In the genomic region with DNA sequence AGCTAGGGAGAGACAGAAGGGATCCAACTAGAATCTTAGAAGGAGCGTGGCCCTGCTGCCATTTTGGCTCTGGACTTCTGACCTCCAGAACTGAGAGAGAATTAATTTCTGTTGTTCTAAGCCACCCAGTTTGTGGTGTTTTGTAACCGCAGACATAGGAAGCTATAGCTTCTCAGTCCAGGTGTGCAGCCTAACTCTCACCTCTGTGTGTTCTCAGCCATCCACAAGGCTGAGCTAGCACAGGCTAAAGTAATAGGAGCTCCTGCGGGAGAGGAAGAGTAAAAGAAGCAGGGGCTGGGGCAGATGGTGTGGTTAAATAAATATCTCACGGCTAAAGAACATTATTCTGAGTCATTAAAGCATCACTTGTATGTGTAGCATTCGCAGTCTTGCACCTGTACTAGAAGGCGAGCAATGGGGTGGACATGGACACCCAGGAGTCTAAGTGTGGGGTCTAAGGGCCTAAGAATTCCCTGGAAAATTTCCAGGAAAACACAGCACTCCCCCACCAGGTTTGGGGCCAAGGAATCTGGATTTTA, we compare ENCODE assay signal across 15 cellular contexts.
"Had no signal": no experiment of that assay in that cellular context is flagged by ENCODE, and none has a peak within 500 bp of the region (broad histone marks: within the 10 kb centered on the region; RNA-seq: fewer than 3 reads in every experiment).

No MANE protein-coding gene starts in this region.

- H3K4me3 Mint-ChIP-seq: activated CD4-positive, alpha-beta T cell treated with anti-CD3 and anti-CD28 coated beads, Interleukin-2, amount 10 ng/mL, durations not matched to agents 7 days and 5 days; activated T-helper 1 cell treated with anti-CD3 and anti-CD28 coated beads, Interleukin-12 subunit alpha, Interleukin-12 subunit beta, Interleukin-2, Interleukin-4 antibody, amounts not matched to agents 30 ng/mL and 10 ng/mL and 1 ng/mL, durations not matched to agents 14 hours and 24 hours and 36 hours; dendritic cell treated with granulocyte-macrophage colony-stimulating factor and Interleukin-4, amounts not matched to agents 40 ng/mL and 50 ng/mL, for 4 days; stimulated activated naive CD8-positive, alpha-beta T cell treated with anti-CD3 and anti-CD28 coated beads, Interleukin-15, Interleukin-2, amounts not matched to agents 100 ng/mL and 50 ng/mL, for 24 hours; type B pancreatic cell had no signal

- H3K27ac Mint-ChIP-seq: activated CD4-positive, alpha-beta T cell treated with anti-CD3 and anti-CD28 coated beads, Interleukin-2, amount 10 ng/mL, durations not matched to agents 7 days and 5 days; activated T-helper 1 cell treated with anti-CD3 and anti-CD28 coated beads, Interleukin-12 subunit alpha, Interleukin-12 subunit beta, Interleukin-2, Interleukin-4 antibody, amounts not matched to agents 30 ng/mL and 10 ng/mL and 1 ng/mL, durations not matched to agents 14 hours and 24 hours and 36 hours; dendritic cell treated with granulocyte-macrophage colony-stimulating factor and Interleukin-4, amounts not matched to agents 40 ng/mL and 50 ng/mL, for 4 days; stimulated activated naive CD8-positive, alpha-beta T cell treated with anti-CD3 and anti-CD28 coated beads, Interleukin-15, Interleukin-2, amounts not matched to agents 100 ng/mL and 50 ng/mL, for 24 hours; type B pancreatic cell had no signal

- H3K27me3 ChIP-seq: breast epithelium, ovary, right lobe of liver had no signal

- H3K4me1 ChIP-seq: breast epithelium, right lobe of liver had no signal

- H3K27ac ChIP-seq: breast epithelium, epithelial cell of prostate, heart right ventricle, ovary, right lobe of liver had no signal

- H3K36me3 Mint-ChIP-seq: type B pancreatic cell had no signal

- ATAC-seq: heart right ventricle, left lobe of liver, right lobe of liver had no signal

- H3K9me3 Mint-ChIP-seq: activated T-helper 1 cell treated with anti-CD3 and anti-CD28 coated beads, Interleukin-12 subunit alpha, Interleukin-12 subunit beta, Interleukin-2, Interleukin-4 antibody, amounts not matched to agents 30 ng/mL and 10 ng/mL and 1 ng/mL, durations not matched to agents 14 hours and 24 hours and 36 hours; dendritic cell treated with granulocyte-macrophage colony-stimulating factor and Interleukin-4, amounts not matched to agents 40 ng/mL and 50 ng/mL, for 4 days; stimulated activated naive CD8-positive, alpha-beta T cell treated with anti-CD3 and anti-CD28 coated beads, Interleukin-15, Interleukin-2, amounts not matched to agents 100 ng/mL and 50 ng/mL, for 24 hours; type B pancreatic cell had no signal

- H3K27me3 Mint-ChIP-seq: activated CD4-positive, alpha-beta T cell treated with anti-CD3 and anti-CD28 coated beads, Interleukin-2, amount 10 ng/mL, durations not matched to agents 7 days and 5 days; dendritic cell treated with granulocyte-macrophage colony-stimulating factor and Interleukin-4, amounts not matched to agents 40 ng/mL and 50 ng/mL, for 4 days; stimulated activated naive CD8-positive, alpha-beta T cell treated with anti-CD3 and anti-CD28 coated beads, Interleukin-15, Interleukin-2, amounts not matched to agents 100 ng/mL and 50 ng/mL, for 24 hours had no signal

- H3K9me3 ChIP-seq: breast epithelium, heart right ventricle, ovary, right lobe of liver had no signal

- H3K4me3 ChIP-seq: breast epithelium, heart right ventricle, ovary, right lobe of liver had no signal

- DNase-seq: activated CD4-positive, alpha-beta T cell treated with anti-CD3 and anti-CD28 coated beads, Interleukin-2, amount 10 ng/mL, durations not matched to agents 7 days and 5 days; activated CD8-positive, alpha-beta memory T cell treated with anti-CD3 and anti-CD28 coated beads, Interleukin-2, amount 50 U/mL, for 48 hours; activated naive CD4-positive, alpha-beta T cell treated with Interleukin-2 at 50 U/mL for 16 hours; aorta; effector memory CD4-positive, alpha-beta T cell; heart right ventricle; ovary; right lobe of liver had no signal

- H3K36me3 ChIP-seq: breast epithelium, ovary, right lobe of liver had no signal
